Comparison of ENCODE assay signal across 8 cellular contexts in the genomic region with DNA sequence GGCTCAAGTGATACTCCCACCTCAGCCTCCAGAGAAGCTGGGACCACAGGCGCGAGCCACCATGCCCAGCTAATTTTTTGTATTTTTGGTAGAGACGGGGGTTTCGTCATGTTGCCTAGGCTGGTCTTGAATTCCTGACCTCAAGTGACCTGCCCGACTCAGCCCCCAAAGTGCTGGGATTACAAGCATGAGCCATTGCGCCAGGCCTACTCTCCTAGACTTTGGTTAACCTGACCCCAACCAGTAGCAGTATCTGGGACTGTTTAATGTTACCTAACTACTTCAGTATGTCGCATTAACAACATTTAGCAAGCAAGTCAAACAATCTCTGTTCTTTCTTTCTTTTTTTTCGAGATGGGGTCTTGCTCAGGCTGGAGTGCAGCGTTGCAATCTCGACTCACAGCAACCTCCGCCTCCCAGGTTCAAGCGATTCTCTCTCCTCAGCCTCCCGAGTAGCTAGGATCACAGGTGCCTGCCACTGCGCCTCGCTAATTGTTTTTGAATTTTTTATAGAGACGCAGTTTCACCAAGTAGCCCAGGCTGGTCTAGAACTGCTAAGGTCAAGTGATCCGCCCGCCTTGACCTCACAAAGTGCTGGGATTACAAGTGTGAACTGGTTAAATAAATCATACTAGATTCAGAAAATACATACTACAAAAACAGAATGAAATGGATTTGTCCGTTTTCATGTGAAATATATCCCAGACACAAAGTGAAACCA. TPM values are rescaled to one million over a fixed set of nuclear protein-coding genes. Genes with fewer than 3 reads are reported as not detected.
DNase-seq lines count a peak whose midpoint lies in the region; ATAC-seq and TF ChIP-seq lines count a peak whose summit lies in the region.

No MANE protein-coding gene starts in this region.

- no peak overlapping the region for H3K27ac ChIP-seq in CD8-positive, alpha-beta T cell (ENCODE audit: low read depth, low read length)
- H3K27ac ChIP-seq in colonic mucosa (peak overlapping the region; percentile 95), adrenal gland (peak overlapping the region in 2 of 5 donors; percentile 95 to 97), caudate nucleus (ENCODE audit: low read depth, low read length) (no peak overlapping the region)

- no peak for ATAC-seq in CD8-positive, alpha-beta T cell
- no peak for ATAC-seq in GM18519 (IDR thresholded peaks at IDR 0.05; ENCODE audit: low FRiP score, unreplicated experiment)

- no peak overlapping the region for H3K27ac Mint-ChIP-seq in CD8-positive, alpha-beta T cell
- no peak overlapping the region for H3K27ac Mint-ChIP-seq in nephron progenitor cell

- no peak for DNase-seq in CD8-positive, alpha-beta T cell
- DNase-seq in colonic mucosa = peak; percentile 25
- DNase-seq in nephron progenitor cell = no peak
- DNase-seq in adrenal gland = no peak
- no peak for DNase-seq in caudate nucleus (lab: John Stamatoyannopoulos, UW)
- DNase-seq in putamen (ENCODE audit: low spot score) = no peak

- CTCF ChIA-PET in CD8-positive, alpha-beta T cell (lab: Charles Lee) = interaction anchor here (1.1 kb wide), 2 partner anchors 17 to 21 kb away, joined by 3 to 4 read pairs; no protein-coding TSS in a partner anchor

- H3K9me2 ChIP-seq in Loucy (replicated peaks; ENCODE audit: low read depth, low read length) = no peaks in the 10 kb centered on the region

- H3F3A ChIP-seq in Loucy (ENCODE audit: low read depth) = peaks cover 5% of the 10 kb centered on the region; the same call in 1 of the 2 replicates

- no peaks in the 10 kb centered on the region for H3K27me3 ChIP-seq in CD8-positive, alpha-beta T cell (ENCODE audit: insufficient read depth, low read length)
- H3K27me3 ChIP-seq in Loucy (ENCODE audit: insufficient read depth, low read length, poor library complexity, severe bottlenecking) (no peaks in the 10 kb centered on the region), colonic mucosa (no peaks in the 10 kb centered on the region), adrenal gland (no peaks in the 10 kb centered on the region)

- intact Hi-C loops in CD8-positive, alpha-beta T cell (cut with DNase I, micrococcal nuclease) = no loop called here
- intact Hi-C loops in colonic mucosa (cut with DNase I) = no loop called here
- intact Hi-C loops in adrenal gland (cut with DNase I) = no loop called here

- WGBS in adrenal gland, 4 donors = 78 to 86% (median 80%) methylated on average over 19 of the region's 19 CpGs

- H3K9me3 Mint-ChIP-seq in CD8-positive, alpha-beta T cell = no peaks in the 10 kb centered on the region
- no peaks in the 10 kb centered on the region for H3K9me3 Mint-ChIP-seq in nephron progenitor cell

- peaks cover 14% of the 10 kb centered on the region for H3K36me3 Mint-ChIP-seq in CD8-positive, alpha-beta T cell
- peaks cover 26% of the 10 kb centered on the region for H3K36me3 Mint-ChIP-seq in nephron progenitor cell (ENCODE audit: low read depth)

- H3K9ac ChIP-seq in Loucy (ENCODE audit: low read depth, low read length, poor library complexity, severe bottlenecking) (peak overlapping the region; percentile 92), colonic mucosa (ENCODE audit: low read depth in 2 of 2, low read length in 2 of 2) (peak overlapping the region in 1 of 2 donors; percentile 89)

- no peak for TF ChIP-seq CTCF in CD8-positive, alpha-beta T cell (IDR thresholded peaks at IDR 0.05)
- TF ChIP-seq CTCF in Loucy (conservative IDR thresholded peaks at IDR 0.05; ENCODE audit: low read length) = no peak
- TF ChIP-seq CTCF in colonic mucosa (IDR thresholded peaks at IDR 0.05) = no peak
- TF ChIP-seq CTCF in nephron progenitor cell (IDR thresholded peaks at IDR 0.05) = no peak
- TF ChIP-seq CTCF in adrenal gland (IDR thresholded peaks at IDR 0.05) = no peak

- peak overlapping the region; percentile 87 for H3K4me3 Mint-ChIP-seq in CD8-positive, alpha-beta T cell
- peak overlapping the region; percentile 93 for H3K4me3 Mint-ChIP-seq in nephron progenitor cell

- no peaks in the 10 kb centered on the region for H3K36me3 ChIP-seq in CD8-positive, alpha-beta T cell (ENCODE audit: insufficient read depth, low read length)
- H3K36me3 ChIP-seq in Loucy (ENCODE audit: insufficient read depth, low read length) = no peaks in the 10 kb centered on the region
- H3K36me3 ChIP-seq in colonic mucosa = no peaks in the 10 kb centered on the region
- H3K36me3 ChIP-seq in adrenal gland (replicated peaks in 1 of 2) = no peaks in the 10 kb centered on the region

- peaks cover 46% of the 10 kb centered on the region for H3K4me1 Mint-ChIP-seq in CD8-positive, alpha-beta T cell (ENCODE audit: low read depth)
- peaks cover 31% of the 10 kb centered on the region for H3K4me1 Mint-ChIP-seq in nephron progenitor cell

- peaks cover 52% of the 10 kb centered on the region for H3K79me2 ChIP-seq in Loucy (ENCODE audit: insufficient read depth, low read length)

- H3K9me3 ChIP-seq in CD8-positive, alpha-beta T cell (ENCODE audit: low read length) = no peaks in the 10 kb centered on the region
- H3K9me3 ChIP-seq in Loucy (ENCODE audit: insufficient read depth, low read depth, low read length) = no peaks in the 10 kb centered on the region
- H3K9me3 ChIP-seq in colonic mucosa = no peaks in the 10 kb centered on the region
- no peaks in the 10 kb centered on the region for H3K9me3 ChIP-seq in adrenal gland (replicated peaks in 1 of 3)

- no peak overlapping the region for H2AFZ ChIP-seq in Loucy (ENCODE audit: low read length)

- H3K4me1 ChIP-seq in CD8-positive, alpha-beta T cell (ENCODE audit: insufficient read depth, low read length) = peaks cover 30% of the 10 kb centered on the region
- H3K4me1 ChIP-seq in Loucy (ENCODE audit: insufficient read depth, low read length, poor library complexity, severe bottlenecking) (peaks cover 34% of the 10 kb centered on the region), colonic mucosa (no peaks in the 10 kb centered on the region), adrenal gland (replicated peaks in 1 of 2) (peaks cover 25 to 29% of the 10 kb centered on the region in 2 donors)

- peak overlapping the region; percentile 97 for H3K4me3 ChIP-seq in CD8-positive, alpha-beta T cell (ENCODE audit: low read depth, low read length)
- H3K4me3 ChIP-seq in Loucy (ENCODE audit: low read length, poor library complexity, severe bottlenecking) (peak overlapping the region; percentile 90), colonic mucosa (peak overlapping the region; percentile 72), adrenal gland (peak overlapping the region in 2 of 4 donors; percentile 77 to 95)

- POLR2A ChIA-PET in CD8-positive, alpha-beta T cell (lab: Charles Lee) = no interaction called here

- peaks cover 28% of the 10 kb centered on the region for H4K20me1 ChIP-seq in Loucy (ENCODE audit: insufficient read depth, low read length, poor library complexity, severe bottlenecking)

- H3K4me2 ChIP-seq in Loucy (ENCODE audit: low read depth, low read length, poor library complexity, severe bottlenecking) = peak overlapping the region; percentile 78

- no peaks in the 10 kb centered on the region for H3K27me3 Mint-ChIP-seq in CD8-positive, alpha-beta T cell (ENCODE audit: low read depth)
- peaks cover 2% of the 10 kb centered on the region for H3K27me3 Mint-ChIP-seq in nephron progenitor cell (ENCODE audit: low read depth, poor library complexity)

- no peak for TF ChIP-seq POLR2A in adrenal gland (IDR thresholded peaks at IDR 0.05)

RNA-seq across cellular contexts. Expression of a gene that starts 2.0 kb away (rescaled TPM):
- 10 to 100 TPM; 15.2 to 18.8 TPM for total RNA-seq in CD8-positive, alpha-beta T cell
- total RNA-seq in colonic mucosa (10 to 100 TPM; 80.3 to 95.7 TPM), adrenal gland (100 to 1,000 TPM in 6 of 8 donors, 10 to 100 TPM in 2; 86.2 to 237 (median 113) TPM)
- 100 to 1,000 TPM in 1 of 3 donors, 10 to 100 TPM in 2; 31.6 to 132 (median 36.3) TPM for polyA plus RNA-seq in adrenal gland

RNA-seq across cellular contexts. Expression of a gene that starts 53.7 kb away (rescaled TPM):
- 10 to 100 TPM; 30.8 to 35.0 TPM for total RNA-seq in CD8-positive, alpha-beta T cell
- total RNA-seq in colonic mucosa (10 to 100 TPM in 1 of 2 donors, 1 to 10 TPM in 1; 7.0 to 12.5 TPM), adrenal gland (10 to 100 TPM; 16.9 to 33.4 (median 24.5) TPM)
- 10 to 100 TPM; 15.4 to 22.6 (median 17.9) TPM for polyA plus RNA-seq in adrenal gland

RNA-seq across cellular contexts. Expression of a gene that starts 59.7 kb away (rescaled TPM):
- total RNA-seq in CD8-positive, alpha-beta T cell = 10 to 100 TPM; 35.1 to 36.1 TPM
- total RNA-seq in colonic mucosa = 10 to 100 TPM; 11.4 to 16.1 TPM
- total RNA-seq in adrenal gland = 10 to 100 TPM; 16.5 to 46.2 (median 28.3) TPM
- 10 to 100 TPM; 10.9 to 31.4 (median 11.1) TPM for polyA plus RNA-seq in adrenal gland

Comparison
In these comparisons a context has a peak if more than half of its experiments do, and no peak if none do; other contexts are left out.
1. RNA of a gene that starts 2.0 kb away (total RNA-seq): 86.2 to 237 TPM in adrenal gland and 80.3 to 95.7 TPM in colonic mucosa; 15.2 to 18.8 TPM in CD8-positive, alpha-beta T cell; every median in the first group is over 4 times any median in the second.